ENCODE assay signal across 9 cellular contexts in the genomic region with DNA sequence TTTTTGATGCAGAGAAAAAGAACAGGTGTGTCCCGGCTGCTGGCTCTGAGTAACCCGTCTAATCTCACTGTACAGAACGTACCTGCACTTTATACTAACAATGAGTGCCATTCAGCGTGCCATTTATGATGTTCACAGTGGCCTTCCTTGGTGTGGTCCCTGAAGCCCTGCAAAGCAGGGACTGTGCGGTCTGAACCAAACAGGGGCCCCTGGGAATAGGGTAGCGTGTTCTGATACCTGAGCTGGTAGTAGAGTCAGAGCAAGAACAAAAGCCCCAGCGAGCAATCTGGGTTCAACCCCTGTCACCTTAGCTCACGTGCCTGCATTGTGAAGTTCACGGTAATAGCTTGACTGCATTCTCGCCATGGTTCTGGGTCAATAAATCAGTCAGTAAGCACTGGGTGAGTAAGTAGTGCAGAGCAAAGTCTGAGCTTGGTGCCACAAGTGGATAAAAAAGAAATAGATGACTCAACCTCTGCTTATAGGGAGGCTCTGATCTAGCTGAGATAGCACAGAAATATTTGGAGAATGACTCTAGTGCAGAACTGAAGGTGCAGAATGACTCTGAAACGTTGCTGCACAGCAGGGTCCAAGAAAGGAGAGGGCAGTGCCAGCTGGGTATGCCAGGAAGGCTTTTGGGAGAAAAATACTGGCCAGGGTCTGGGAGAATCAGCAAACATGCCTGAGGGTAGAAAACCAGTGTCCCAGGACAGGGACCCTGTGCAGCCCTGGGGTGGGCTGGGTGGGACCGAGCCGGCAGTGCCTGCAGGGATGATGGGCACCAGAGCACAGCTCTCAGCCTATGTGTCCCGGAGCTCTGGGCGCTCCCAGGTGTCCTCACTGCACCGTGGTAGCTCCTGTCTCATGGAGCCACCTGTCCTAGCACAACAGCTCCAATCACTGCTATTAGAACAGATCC.
DNase-seq lines count a peak whose midpoint lies in the region; ATAC-seq and TF ChIP-seq lines count a peak whose summit lies in the region.
"Had no signal": no experiment of that assay in that cellular context is flagged by ENCODE, and none has a peak within 500 bp of the region (broad histone marks: within the 10 kb centered on the region; RNA-seq: fewer than 3 reads in every experiment).

No MANE protein-coding gene starts in this region.

- no peaks in the 10 kb centered on the region for H3K36me3 ChIP-seq in mesenchymal stem cell (ENCODE audit: control insufficient read depth in 1 of 2, insufficient read depth in 2 of 2, low read depth in 1 of 2, low read length in 2 of 2)
- H3K36me3 ChIP-seq: vagina had no signal

- peaks cover 3% of the 10 kb centered on the region; the same call in 1 of the 2 replicates for H3K27me3 Mint-ChIP-seq in WTC11 (ENCODE audit: low read depth)
- peaks cover 21% of the 10 kb centered on the region for H3K27me3 Mint-ChIP-seq in activated T-helper 1 cell treated with anti-CD3 and anti-CD28 coated beads, Interleukin-12 subunit alpha, Interleukin-12 subunit beta, Interleukin-2, Interleukin-4 antibody, amounts not matched to agents 30 ng/mL and 10 ng/mL and 1 ng/mL, durations not matched to agents 14 hours and 24 hours and 36 hours (ENCODE audit: insufficient read depth)

- WGBS in mesenchymal stem cell: 48% methylated on average over 13 of the region's 16 CpGs

- H2BK120ac ChIP-seq in mesenchymal stem cell (ENCODE audit: low read depth, low read length): no peak overlapping the region

- H3K9ac ChIP-seq in mesenchymal stem cell (ENCODE audit: low read length): no peak overlapping the region

- no peak overlapping the region for H2BK5ac ChIP-seq in mesenchymal stem cell (ENCODE audit: low read depth, low read length, poor library complexity, severe bottlenecking)

- intact Hi-C loops in activated T-helper 1 cell treated with anti-CD3 and anti-CD28 coated beads, Interleukin-12 subunit alpha, Interleukin-12 subunit beta, Interleukin-2, Interleukin-4 antibody, amounts not matched to agents 30 ng/mL and 10 ng/mL and 1 ng/mL, durations not matched to agents 14 hours and 24 hours and 36 hours (cut with micrococcal nuclease): loop anchor here (1.0 to 10.0 kb wide), 4 partner anchors 67 to 366 kb away; a partner anchor contains a TSS

- H3K27me3 ChIP-seq in mesenchymal stem cell (ENCODE audit: control insufficient read depth in 1 of 2, insufficient read depth in 1 of 2, low read length in 2 of 2): peaks cover 0 to 16% of the 10 kb centered on the region in 2 experiments
- H3K27me3 ChIP-seq: vagina had no signal

- H3K4me3 ChIP-seq in mesenchymal stem cell (ENCODE audit: insufficient read depth in 1 of 2, low read depth in 1 of 2, low read length in 2 of 2): no peak overlapping the region
- H3K4me3 ChIP-seq: vagina had no signal

- H3K18ac ChIP-seq in mesenchymal stem cell (ENCODE audit: low read depth in 1 of 2, low read length in 2 of 2): peak overlapping the region in 1 of 2 experiments; percentile 11

- peak overlapping the region; percentile 17 for H3K4me2 ChIP-seq in mesenchymal stem cell (ENCODE audit: low read length, poor library complexity, severe bottlenecking)

- CTCF ChIA-PET in WTC11 (lab: Charles Lee): interaction anchor here (1.2 kb wide), 1 partner anchor 621 kb away, joined by 3 read pairs; no protein-coding TSS in a partner anchor

- H3K23ac ChIP-seq in mesenchymal stem cell (ENCODE audit: low read length in 2 of 2): no peak overlapping the region

- H3K4ac ChIP-seq in mesenchymal stem cell (ENCODE audit: low read depth in 1 of 2, low read length in 2 of 2): no peak overlapping the region

- H3K4me3 Mint-ChIP-seq in WTC11: no peak overlapping the region
- no peak overlapping the region for H3K4me3 Mint-ChIP-seq in activated T-helper 1 cell treated with anti-CD3 and anti-CD28 coated beads, Interleukin-12 subunit alpha, Interleukin-12 subunit beta, Interleukin-2, Interleukin-4 antibody, amounts not matched to agents 30 ng/mL and 10 ng/mL and 1 ng/mL, durations not matched to agents 14 hours and 24 hours and 36 hours

- POLR2A ChIA-PET in WTC11 (lab: Charles Lee): no interaction called here

- H2BK12ac ChIP-seq in mesenchymal stem cell (ENCODE audit: low read length in 2 of 2): peak overlapping the region in 1 of 2 experiments; percentile 9

- H3K9me3 ChIP-seq in mesenchymal stem cell (ENCODE audit: control insufficient read depth, low read length): no peaks in the 10 kb centered on the region
- H3K9me3 ChIP-seq: vagina had no signal

- no peak overlapping the region for H2AFZ ChIP-seq in mesenchymal stem cell (ENCODE audit: low read depth, low read length)

- H3K4me1 Mint-ChIP-seq in WTC11: peaks cover 39% of the 10 kb centered on the region
- H3K4me1 Mint-ChIP-seq in activated T-helper 1 cell treated with anti-CD3 and anti-CD28 coated beads, Interleukin-12 subunit alpha, Interleukin-12 subunit beta, Interleukin-2, Interleukin-4 antibody, amounts not matched to agents 30 ng/mL and 10 ng/mL and 1 ng/mL, durations not matched to agents 14 hours and 24 hours and 36 hours (ENCODE audit: low read depth): peaks cover 37% of the 10 kb centered on the region

- no peaks in the 10 kb centered on the region for H3K79me1 ChIP-seq in mesenchymal stem cell (replicated peaks; ENCODE audit: low read length, poor library complexity, severe bottlenecking)

- H3K36me3 Mint-ChIP-seq in WTC11: no peaks in the 10 kb centered on the region; the same call in 1 of the 2 replicates
- H3K36me3 Mint-ChIP-seq in activated T-helper 1 cell treated with anti-CD3 and anti-CD28 coated beads, Interleukin-12 subunit alpha, Interleukin-12 subunit beta, Interleukin-2, Interleukin-4 antibody, amounts not matched to agents 30 ng/mL and 10 ng/mL and 1 ng/mL, durations not matched to agents 14 hours and 24 hours and 36 hours (ENCODE audit: low read depth): no peaks in the 10 kb centered on the region

- peaks cover 35% of the 10 kb centered on the region for H3K4me1 ChIP-seq in mesenchymal stem cell (ENCODE audit: control insufficient read depth, insufficient read depth, low read depth, low read length)

- no peak overlapping the region for H4K91ac ChIP-seq in mesenchymal stem cell (ENCODE audit: low read length)

- H4K8ac ChIP-seq in mesenchymal stem cell (ENCODE audit: low read length): peak overlapping the region; percentile 38

- ATAC-seq in GM18517 (IDR thresholded peaks at IDR 0.05; ENCODE audit: unreplicated experiment): peak; percentile 77
- peak; percentile 83 for ATAC-seq in HG02938 (IDR thresholded peaks at IDR 0.05; ENCODE audit: unreplicated experiment)
- no peak for ATAC-seq in WTC11
- ATAC-seq in HG03280 (IDR thresholded peaks at IDR 0.05; ENCODE audit: unreplicated experiment): no peak

- H2BK15ac ChIP-seq in mesenchymal stem cell (ENCODE audit: low read depth, poor library complexity, severe bottlenecking): no peak overlapping the region

- no peaks in the 10 kb centered on the region for H3K9me3 Mint-ChIP-seq in WTC11
- no peaks in the 10 kb centered on the region for H3K9me3 Mint-ChIP-seq in activated T-helper 1 cell treated with anti-CD3 and anti-CD28 coated beads, Interleukin-12 subunit alpha, Interleukin-12 subunit beta, Interleukin-2, Interleukin-4 antibody, amounts not matched to agents 30 ng/mL and 10 ng/mL and 1 ng/mL, durations not matched to agents 14 hours and 24 hours and 36 hours

- no peak for TF ChIP-seq CTCF in WTC11 (IDR thresholded peaks at IDR 0.05)

- H3K14ac ChIP-seq in mesenchymal stem cell (ENCODE audit: low read length in 2 of 2): no peak overlapping the region

- H3K27ac ChIP-seq in mesenchymal stem cell (ENCODE audit: low read length, poor library complexity, severe bottlenecking): peak overlapping the region; percentile 31
- H3K27ac ChIP-seq: vagina had no signal

- no peak overlapping the region for H3K27ac Mint-ChIP-seq in WTC11
- no peak overlapping the region for H3K27ac Mint-ChIP-seq in activated T-helper 1 cell treated with anti-CD3 and anti-CD28 coated beads, Interleukin-12 subunit alpha, Interleukin-12 subunit beta, Interleukin-2, Interleukin-4 antibody, amounts not matched to agents 30 ng/mL and 10 ng/mL and 1 ng/mL, durations not matched to agents 14 hours and 24 hours and 36 hours

- peak overlapping the region; percentile 21 for H2AK5ac ChIP-seq in mesenchymal stem cell (ENCODE audit: low read length, severe bottlenecking)

- DNase-seq in WTC11 (ENCODE audit: low spot score): no peak
- DNase-seq in mesenchymal stem cell: peak; percentile 89
- no peak for DNase-seq in NCI-H1694 treated with DMSO at 0.1 percent for 48 hours (lab: John Stamatoyannopoulos, UW)
- DNase-seq in activated T-helper 1 cell treated with anti-CD3 and anti-CD28 coated beads, Interleukin-12 subunit alpha, Interleukin-12 subunit beta, Interleukin-2, Interleukin-4 antibody, amounts not matched to agents 30 ng/mL and 10 ng/mL and 1 ng/mL, durations not matched to agents 14 hours and 24 hours and 36 hours (ENCODE audit: low spot score): no peak
- no peak for DNase-seq in effector CD8-positive, alpha-beta T cell (lab: John Stamatoyannopoulos, UW)

TF ChIP-seq in WTC11, 78 proteins besides CTCF, POLR2A, EP300 and RAD21:
- TF ChIP-seq GABPB1 (CRISPR knock-in tag; IDR thresholded peaks at IDR 0.05) (peak; percentile 83), SOX15 (CRISPR knock-in tag; IDR thresholded peaks at IDR 0.05) (no peak), SMAD3 (CRISPR knock-in tag; IDR thresholded peaks at IDR 0.05; ENCODE audit: borderline replicate concordance) (no peak), ZNF317 (CRISPR knock-in tag; IDR thresholded peaks at IDR 0.05; ENCODE audit: borderline replicate concordance, low read depth) (no peak), NFATC4 (CRISPR knock-in tag; IDR thresholded peaks at IDR 0.05) (no peak)

Comparison
In these comparisons a context has a peak if more than half of its experiments do, and no peak if none do; other contexts are left out.
1. ATAC-seq: peak in GM18517 (single experiment) and HG02938 (single experiment); none in WTC11 (single experiment) and HG03280 (single experiment).